In genomic region chr2:235870515-235870914, GRCh38 we compare ENCODE assay signal across 18 cellular contexts.
DNase-seq lines count a peak whose midpoint lies in the region; ATAC-seq and TF ChIP-seq lines count a peak whose summit lies in the region.
"Had no signal": no experiment of that assay in that cellular context is flagged by ENCODE, and none has a peak within 500 bp of the region (broad histone marks: within the 10 kb centered on the region; RNA-seq: fewer than 3 reads in every experiment).

No MANE protein-coding gene starts in this region.

- DNase-seq in MG63 (peak; percentile 58), epithelial cell of proximal tubule (ENCODE audit: low read depth) (peak; percentile 1), kidney tubule cell (ENCODE audit: low spot score) (peak; percentile 52), ureter (ENCODE audit: low spot score) (no peak), BE2C (no peak)
- DNase-seq: CD4-positive, alpha-beta T cell; CD8-positive, alpha-beta memory T cell; DMS 273 treated with DMSO at 0.1 percent for 48 hours; DMS79; EL; GDM1; H9; HFFc6 had no signal

- no peaks in the 10 kb centered on the region for H3K4me1 ChIP-seq in BE2C
- H3K4me1 ChIP-seq: BLaER1 treated with 17β-estradiol and CSF1 and Interleukin-3, amounts not matched to agents 10 nM and 100 nM had no signal

- H3K36me3 ChIP-seq in MG63 (peaks cover 3% of the 10 kb centered on the region; the same call in 1 of the 2 replicates), BE2C (no peaks in the 10 kb centered on the region)

- H3K27me3 ChIP-seq in MG63 (no peaks in the 10 kb centered on the region), BE2C (no peaks in the 10 kb centered on the region)
- H3K27me3 ChIP-seq: BLaER1 treated with 17β-estradiol and CSF1 and Interleukin-3, amounts not matched to agents 10 nM and 100 nM had no signal

- ATAC-seq in HG02759 (IDR thresholded peaks at IDR 0.05; ENCODE audit: unreplicated experiment): no peak
- ATAC-seq: GM12878, GM23338, HCT116 had no signal

- TF ChIP-seq CTCF in epithelial cell of proximal tubule (conservative IDR thresholded peaks at IDR 0.05; ENCODE audit: low read depth, low read length) (no peak), BE2C (IDR thresholded peaks at IDR 0.05; ENCODE audit: low read depth, low read length) (no peak)

- no peak overlapping the region for H3K4me3 ChIP-seq in MG63
- H3K4me3 ChIP-seq in epithelial cell of proximal tubule (ENCODE audit: low read depth, low read length): no peak overlapping the region
- no peak overlapping the region for H3K4me3 ChIP-seq in BE2C (ENCODE audit: low read depth, low read length)
- H3K4me3 ChIP-seq: BLaER1 treated with 17β-estradiol and CSF1 and Interleukin-3, amounts not matched to agents 10 nM and 100 nM; GM12878; GM23338 had no signal

- H3K9me3 ChIP-seq in MG63 (no peaks in the 10 kb centered on the region; the same call in 1 of the 2 replicates), BE2C (no peaks in the 10 kb centered on the region)

Comparison
In these comparisons a context has a peak if more than half of its experiments do, and no peak if none do; other contexts are left out.
1. DNase-seq: peak in MG63 (single experiment), epithelial cell of proximal tubule (single experiment) and kidney tubule cell (single experiment); none in ureter (single experiment) and BE2C (single experiment).